Comparison of ENCODE assay signal across 3 cellular contexts in the genomic region with DNA sequence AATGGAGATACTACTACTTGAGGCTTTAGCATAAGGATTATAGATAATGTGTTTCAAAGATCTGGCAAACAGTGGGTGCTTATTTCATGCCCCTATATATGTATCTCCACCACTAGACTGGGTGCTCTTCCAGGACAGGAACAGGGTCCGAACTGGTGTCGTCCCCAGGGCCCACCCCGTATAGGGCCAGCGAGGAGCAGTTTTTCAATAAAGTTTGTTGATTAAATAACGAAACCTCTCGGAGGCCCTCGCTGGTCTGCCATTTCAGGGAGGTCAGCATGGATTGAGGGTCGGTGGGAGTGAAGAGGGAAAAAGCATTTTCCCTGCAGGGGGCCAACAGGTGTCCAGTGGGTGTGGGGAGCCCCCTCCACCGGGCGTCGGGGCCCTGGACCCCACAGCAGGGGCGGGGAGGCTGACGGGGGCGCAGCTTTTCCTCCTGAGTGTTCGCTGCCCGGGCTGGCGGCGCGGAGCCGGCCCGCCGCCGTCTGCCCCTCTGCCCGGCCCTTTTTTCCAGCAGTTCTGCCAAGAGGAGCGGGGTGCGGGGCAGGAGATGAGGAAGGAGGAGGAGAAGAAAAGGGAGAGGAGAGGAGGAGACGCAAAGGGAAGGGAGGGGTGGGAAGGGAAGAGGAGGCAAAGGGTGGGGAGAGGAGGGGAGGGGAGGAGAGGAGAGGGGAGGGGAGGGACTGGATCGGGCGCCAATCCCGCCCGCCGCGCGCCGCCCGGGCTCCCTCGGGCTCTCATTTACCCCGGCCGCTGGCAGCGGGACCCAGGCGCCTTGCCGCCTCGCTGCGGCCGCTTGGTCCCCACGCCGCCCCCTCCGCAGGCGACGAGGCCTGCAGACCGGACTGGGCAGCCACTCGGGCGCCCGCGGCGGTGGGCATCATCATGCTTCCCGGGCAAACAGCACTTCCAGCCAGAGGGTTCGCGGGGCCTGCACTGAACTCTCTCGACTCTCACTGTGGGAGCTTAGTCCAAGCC.
TF ChIP-seq lines count a peak whose summit lies in the region.

No MANE protein-coding gene starts in this region.

TF ChIP-seq in SK-N-SH, 30 proteins besides CTCF, POLR2A, EP300 and RAD21 (continued from another document):
- no peak for TF ChIP-seq RCOR1 (IDR thresholded peaks at IDR 0.05; ENCODE audit: low read length)
- TF ChIP-seq, protein P1, sequence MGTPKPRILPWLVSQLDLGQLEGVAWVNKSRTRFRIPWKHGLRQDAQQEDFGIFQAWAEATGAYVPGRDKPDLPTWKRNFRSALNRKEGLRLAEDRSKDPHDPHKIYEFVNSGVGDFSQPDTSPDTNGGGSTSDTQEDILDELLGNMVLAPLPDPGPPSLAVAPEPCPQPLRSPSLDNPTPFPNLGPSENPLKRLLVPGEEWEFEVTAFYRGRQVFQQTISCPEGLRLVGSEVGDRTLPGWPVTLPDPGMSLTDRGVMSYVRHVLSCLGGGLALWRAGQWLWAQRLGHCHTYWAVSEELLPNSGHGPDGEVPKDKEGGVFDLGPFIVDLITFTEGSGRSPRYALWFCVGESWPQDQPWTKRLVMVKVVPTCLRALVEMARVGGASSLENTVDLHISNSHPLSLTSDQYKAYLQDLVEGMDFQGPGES (IDR thresholded peaks at IDR 0.05; ENCODE audit: low read depth, low read length) = no peak
- no peak for TF ChIP-seq CHD2 (IDR thresholded peaks at IDR 0.05; ENCODE audit: low read length, partially characterized antibody)
- no peak for TF ChIP-seq NRF1 (IDR thresholded peaks at IDR 0.05; ENCODE audit: low read depth, low read length)
- TF ChIP-seq FOXM1 (IDR thresholded peaks at IDR 0.05; ENCODE audit: low read depth) = no peak
- TF ChIP-seq TCF12 (IDR thresholded peaks at IDR 0.05) = no peak
- TF ChIP-seq GABPA (IDR thresholded peaks at IDR 0.05; ENCODE audit: low read depth) = no peak
- no peak for TF ChIP-seq SIN3A (IDR thresholded peaks at IDR 0.05; ENCODE audit: borderline replicate concordance, low read depth, low read length)

TF ChIP-seq in SK-N-SH treated with all-trans-retinoic acid at 6 μM for 48 hours, 23 proteins besides CTCF, POLR2A, EP300 and RAD21 (continued from another document):
- TF ChIP-seq, protein P2, sequence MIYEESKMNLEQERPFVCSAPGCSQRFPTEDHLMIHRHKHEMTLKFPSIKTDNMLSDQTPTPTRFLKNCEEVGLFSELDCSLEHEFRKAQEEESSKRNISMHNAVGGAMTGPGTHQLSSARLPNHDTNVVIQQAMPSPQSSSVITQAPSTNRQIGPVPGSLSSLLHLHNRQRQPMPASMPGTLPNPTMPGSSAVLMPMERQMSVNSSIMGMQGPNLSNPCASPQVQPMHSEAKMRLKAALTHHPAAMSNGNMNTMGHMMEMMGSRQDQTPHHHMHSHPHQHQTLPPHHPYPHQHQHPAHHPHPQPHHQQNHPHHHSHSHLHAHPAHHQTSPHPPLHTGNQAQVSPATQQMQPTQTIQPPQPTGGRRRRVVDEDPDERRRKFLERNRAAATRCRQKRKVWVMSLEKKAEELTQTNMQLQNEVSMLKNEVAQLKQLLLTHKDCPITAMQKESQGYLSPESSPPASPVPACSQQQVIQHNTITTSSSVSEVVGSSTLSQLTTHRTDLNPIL (CRISPR knock-in tag; IDR thresholded peaks at IDR 0.05; ENCODE audit: low read depth) = no peak
- TF ChIP-seq, protein P3, sequence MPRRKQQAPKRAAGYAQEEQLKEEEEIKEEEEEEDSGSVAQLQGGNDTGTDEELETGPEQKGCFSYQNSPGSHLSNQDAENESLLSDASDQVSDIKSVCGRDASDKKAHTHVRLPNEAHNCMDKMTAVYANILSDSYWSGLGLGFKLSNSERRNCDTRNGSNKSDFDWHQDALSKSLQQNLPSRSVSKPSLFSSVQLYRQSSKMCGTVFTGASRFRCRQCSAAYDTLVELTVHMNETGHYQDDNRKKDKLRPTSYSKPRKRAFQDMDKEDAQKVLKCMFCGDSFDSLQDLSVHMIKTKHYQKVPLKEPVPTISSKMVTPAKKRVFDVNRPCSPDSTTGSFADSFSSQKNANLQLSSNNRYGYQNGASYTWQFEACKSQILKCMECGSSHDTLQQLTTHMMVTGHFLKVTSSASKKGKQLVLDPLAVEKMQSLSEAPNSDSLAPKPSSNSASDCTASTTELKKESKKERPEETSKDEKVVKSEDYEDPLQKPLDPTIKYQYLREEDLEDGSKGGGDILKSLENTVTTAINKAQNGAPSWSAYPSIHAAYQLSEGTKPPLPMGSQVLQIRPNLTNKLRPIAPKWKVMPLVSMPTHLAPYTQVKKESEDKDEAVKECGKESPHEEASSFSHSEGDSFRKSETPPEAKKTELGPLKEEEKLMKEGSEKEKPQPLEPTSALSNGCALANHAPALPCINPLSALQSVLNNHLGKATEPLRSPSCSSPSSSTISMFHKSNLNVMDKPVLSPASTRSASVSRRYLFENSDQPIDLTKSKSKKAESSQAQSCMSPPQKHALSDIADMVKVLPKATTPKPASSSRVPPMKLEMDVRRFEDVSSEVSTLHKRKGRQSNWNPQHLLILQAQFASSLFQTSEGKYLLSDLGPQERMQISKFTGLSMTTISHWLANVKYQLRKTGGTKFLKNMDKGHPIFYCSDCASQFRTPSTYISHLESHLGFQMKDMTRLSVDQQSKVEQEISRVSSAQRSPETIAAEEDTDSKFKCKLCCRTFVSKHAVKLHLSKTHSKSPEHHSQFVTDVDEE (CRISPR knock-in tag; IDR thresholded peaks at IDR 0.05) = no peak
- TF ChIP-seq BACH2 (CRISPR knock-in tag; IDR thresholded peaks at IDR 0.05; ENCODE audit: borderline replicate concordance) (no peak), ARNTL (CRISPR knock-in tag; IDR thresholded peaks at IDR 0.05; ENCODE audit: borderline replicate concordance, low read depth) (no peak), ZFP30 (CRISPR knock-in tag; IDR thresholded peaks at IDR 0.05) (no peak), OSR1 (CRISPR knock-in tag; IDR thresholded peaks at IDR 0.05) (no peak), ZNF8 (CRISPR knock-in tag; IDR thresholded peaks at IDR 0.05) (no peak), CSDC2 (CRISPR knock-in tag; IDR thresholded peaks at IDR 0.05) (no peak)

TF ChIP-seq in K562, 482 proteins besides CTCF, POLR2A, EP300 and RAD21 (continued from another document and continues in another):
- TF ChIP-seq, protein P4, sequence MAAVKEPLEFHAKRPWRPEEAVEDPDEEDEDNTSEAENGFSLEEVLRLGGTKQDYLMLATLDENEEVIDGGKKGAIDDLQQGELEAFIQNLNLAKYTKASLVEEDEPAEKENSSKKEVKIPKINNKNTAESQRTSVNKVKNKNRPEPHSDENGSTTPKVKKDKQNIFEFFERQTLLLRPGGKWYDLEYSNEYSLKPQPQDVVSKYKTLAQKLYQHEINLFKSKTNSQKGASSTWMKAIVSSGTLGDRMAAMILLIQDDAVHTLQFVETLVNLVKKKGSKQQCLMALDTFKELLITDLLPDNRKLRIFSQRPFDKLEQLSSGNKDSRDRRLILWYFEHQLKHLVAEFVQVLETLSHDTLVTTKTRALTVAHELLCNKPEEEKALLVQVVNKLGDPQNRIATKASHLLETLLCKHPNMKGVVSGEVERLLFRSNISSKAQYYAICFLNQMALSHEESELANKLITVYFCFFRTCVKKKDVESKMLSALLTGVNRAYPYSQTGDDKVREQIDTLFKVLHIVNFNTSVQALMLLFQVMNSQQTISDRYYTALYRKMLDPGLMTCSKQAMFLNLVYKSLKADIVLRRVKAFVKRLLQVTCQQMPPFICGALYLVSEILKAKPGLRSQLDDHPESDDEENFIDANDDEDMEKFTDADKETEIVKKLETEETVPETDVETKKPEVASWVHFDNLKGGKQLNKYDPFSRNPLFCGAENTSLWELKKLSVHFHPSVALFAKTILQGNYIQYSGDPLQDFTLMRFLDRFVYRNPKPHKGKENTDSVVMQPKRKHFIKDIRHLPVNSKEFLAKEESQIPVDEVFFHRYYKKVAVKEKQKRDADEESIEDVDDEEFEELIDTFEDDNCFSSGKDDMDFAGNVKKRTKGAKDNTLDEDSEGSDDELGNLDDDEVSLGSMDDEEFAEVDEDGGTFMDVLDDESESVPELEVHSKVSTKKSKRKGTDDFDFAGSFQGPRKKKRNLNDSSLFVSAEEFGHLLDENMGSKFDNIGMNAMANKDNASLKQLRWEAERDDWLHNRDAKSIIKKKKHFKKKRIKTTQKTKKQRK (IDR thresholded peaks at IDR 0.05; ENCODE audit: borderline replicate concordance, low read depth, low read length) = no peak
- no peak for TF ChIP-seq ARNT (IDR thresholded peaks at IDR 0.05)
- no peak for TF ChIP-seq KLF13 (tag; IDR thresholded peaks at IDR 0.05; ENCODE audit: borderline replicate concordance, low read depth)
- TF ChIP-seq PCBP1 (IDR thresholded peaks at IDR 0.05; ENCODE audit: low read depth, low read length, poor library complexity, severe bottlenecking) = peak; percentile 85
- TF ChIP-seq, protein P5, sequence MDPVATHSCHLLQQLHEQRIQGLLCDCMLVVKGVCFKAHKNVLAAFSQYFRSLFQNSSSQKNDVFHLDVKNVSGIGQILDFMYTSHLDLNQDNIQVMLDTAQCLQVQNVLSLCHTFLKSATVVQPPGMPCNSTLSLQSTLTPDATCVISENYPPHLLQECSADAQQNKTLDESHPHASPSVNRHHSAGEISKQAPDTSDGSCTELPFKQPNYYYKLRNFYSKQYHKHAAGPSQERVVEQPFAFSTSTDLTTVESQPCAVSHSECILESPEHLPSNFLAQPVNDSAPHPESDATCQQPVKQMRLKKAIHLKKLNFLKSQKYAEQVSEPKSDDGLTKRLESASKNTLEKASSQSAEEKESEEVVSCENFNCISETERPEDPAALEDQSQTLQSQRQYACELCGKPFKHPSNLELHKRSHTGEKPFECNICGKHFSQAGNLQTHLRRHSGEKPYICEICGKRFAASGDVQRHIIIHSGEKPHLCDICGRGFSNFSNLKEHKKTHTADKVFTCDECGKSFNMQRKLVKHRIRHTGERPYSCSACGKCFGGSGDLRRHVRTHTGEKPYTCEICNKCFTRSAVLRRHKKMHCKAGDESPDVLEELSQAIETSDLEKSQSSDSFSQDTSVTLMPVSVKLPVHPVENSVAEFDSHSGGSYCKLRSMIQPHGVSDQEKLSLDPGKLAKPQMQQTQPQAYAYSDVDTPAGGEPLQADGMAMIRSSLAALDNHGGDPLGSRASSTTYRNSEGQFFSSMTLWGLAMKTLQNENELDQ (CRISPR knock-in tag; IDR thresholded peaks at IDR 0.05; ENCODE audit: borderline replicate concordance) = no peak
- TF ChIP-seq MTA1 (IDR thresholded peaks at IDR 0.05; ENCODE audit: borderline replicate concordance) = no peak
- TF ChIP-seq THRAP3 (IDR thresholded peaks at IDR 0.05; ENCODE audit: borderline replicate concordance) = no peak
- TF ChIP-seq, protein P6, sequence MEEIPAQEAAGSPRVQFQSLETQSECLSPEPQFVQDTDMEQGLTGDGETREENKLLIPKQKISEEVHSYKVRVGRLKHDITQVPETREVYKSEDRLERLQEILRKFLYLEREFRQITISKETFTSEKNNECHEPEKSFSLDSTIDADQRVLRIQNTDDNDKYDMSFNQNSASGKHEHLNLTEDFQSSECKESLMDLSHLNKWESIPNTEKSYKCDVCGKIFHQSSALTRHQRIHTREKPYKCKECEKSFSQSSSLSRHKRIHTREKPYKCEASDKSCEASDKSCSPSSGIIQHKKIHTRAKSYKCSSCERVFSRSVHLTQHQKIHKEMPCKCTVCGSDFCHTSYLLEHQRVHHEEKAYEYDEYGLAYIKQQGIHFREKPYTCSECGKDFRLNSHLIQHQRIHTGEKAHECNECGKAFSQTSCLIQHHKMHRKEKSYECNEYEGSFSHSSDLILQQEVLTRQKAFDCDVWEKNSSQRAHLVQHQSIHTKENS (CRISPR knock-in tag; IDR thresholded peaks at IDR 0.05) = no peak
- no peak for TF ChIP-seq TEAD4 (IDR thresholded peaks at IDR 0.05; ENCODE audit: low read length)
- TF ChIP-seq TEAD4 (CRISPR knock-in tag; IDR thresholded peaks at IDR 0.05; ENCODE audit: borderline replicate concordance) = no peak
- TF ChIP-seq HDAC8 (tag; IDR thresholded peaks at IDR 0.05) = no peak
- peak; percentile 71 for TF ChIP-seq HNRNPK (IDR thresholded peaks at IDR 0.05; ENCODE audit: low read depth, low read length, poor library complexity, severe bottlenecking)
- no peak for TF ChIP-seq NFE2 (IDR thresholded peaks at IDR 0.05; ENCODE audit: low read depth)
- TF ChIP-seq XRCC5 (IDR thresholded peaks at IDR 0.05; ENCODE audit: low read depth, low read length) = no peak
- no peak for TF ChIP-seq CAMTA2 (CRISPR knock-in tag; conservative IDR thresholded peaks at IDR 0.05)
- TF ChIP-seq HIVEP1 (CRISPR knock-in tag; IDR thresholded peaks at IDR 0.05) = no peak
